ENCODE assay signal across 25 cellular contexts in the genomic region with DNA sequence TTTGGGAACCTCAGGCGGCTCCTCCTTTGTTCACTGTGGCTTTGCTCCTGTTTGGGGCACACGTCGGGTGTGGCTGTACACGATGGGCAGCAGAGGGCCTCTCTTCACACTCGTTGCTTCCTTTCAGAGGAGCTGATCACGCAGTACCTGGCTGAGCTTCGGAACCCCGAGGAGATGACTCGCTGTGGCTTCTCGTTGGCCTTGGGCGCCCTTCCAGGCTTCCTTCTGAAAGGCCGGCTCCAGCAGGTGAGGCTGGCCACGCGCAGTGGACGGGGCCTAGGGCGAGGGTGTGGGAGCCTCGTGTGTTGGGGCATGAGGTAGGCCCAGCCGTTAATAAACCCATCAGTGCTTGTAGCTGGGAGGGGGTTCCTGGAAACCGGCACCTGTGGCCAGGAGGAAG.
DNase-seq lines count a peak whose midpoint lies in the region; TF ChIP-seq lines count a peak whose summit lies in the region.
"Had no signal": no experiment of that assay in that cellular context is flagged by ENCODE, and none has a peak within 500 bp of the region (broad histone marks: within the 10 kb centered on the region; RNA-seq: fewer than 3 reads in every experiment).

No MANE protein-coding gene starts in this region.

- H3K9me3 ChIP-seq in WERI-Rb-1 (ENCODE audit: severe bottlenecking) (no peaks in the 10 kb centered on the region), BE2C (no peaks in the 10 kb centered on the region)
- H3K9me3 ChIP-seq: adrenal gland, left ventricle myocardium inferior, mucosa of descending colon had no signal

- 0 out of 2 replicates have a peak, but pooled peaks have one; percentile 12 for TF ChIP-seq CTCF in WERI-Rb-1 (IDR thresholded peaks at IDR 0.05; ENCODE audit: low read depth, low read length)
- no peak for TF ChIP-seq CTCF in mesothelial cell of epicardium (IDR thresholded peaks at IDR 0.05; ENCODE audit: unreplicated experiment)
- no peak for TF ChIP-seq CTCF in BE2C (IDR thresholded peaks at IDR 0.05; ENCODE audit: low read depth, low read length)

- peaks cover 31% of the 10 kb centered on the region for H3K36me3 Mint-ChIP-seq in mesothelial cell of epicardium

- H3K27ac Mint-ChIP-seq in mesothelial cell of epicardium, result no peak overlapping the region
- H3K27ac Mint-ChIP-seq: activated CD8-positive, alpha-beta T cell treated with anti-CD3 and anti-CD28 coated beads, Interleukin-2, amount 10 ng/mL, durations not matched to agents 7 days and 5 days; CD8-positive, alpha-beta T cell had no signal

- H3K36me3 ChIP-seq in WERI-Rb-1, result peaks cover 88% of the 10 kb centered on the region
- H3K36me3 ChIP-seq in BE2C, result peaks cover 33% of the 10 kb centered on the region

- H3K4me1 ChIP-seq in BE2C, result no peaks in the 10 kb centered on the region
- H3K4me1 ChIP-seq: adrenal gland, left ventricle myocardium inferior had no signal

- H3K4me3 Mint-ChIP-seq in mesothelial cell of epicardium, result no peak overlapping the region
- H3K4me3 Mint-ChIP-seq: activated CD8-positive, alpha-beta T cell treated with anti-CD3 and anti-CD28 coated beads, Interleukin-2, amount 10 ng/mL, durations not matched to agents 7 days and 5 days; CD8-positive, alpha-beta T cell; neural crest cell had no signal

- DNase-seq in ACHN (peak; percentile 6), HK-2 (ENCODE audit: unreplicated experiment) (peak; percentile 71), WERI-Rb-1 (no peak), kidney tubule cell (ENCODE audit: low spot score) (peak; percentile 4), mesothelial cell of epicardium (ENCODE audit: low spot score in 2 of 2, unreplicated experiment in 2 of 2) (no peak), BE2C (no peak), OCI-M1 (lab: John Stamatoyannopoulos, UW) (no peak)
- DNase-seq: activated CD4-positive, CD25-positive, alpha-beta regulatory T cell treated with anti-CD3 and anti-CD28 coated beads, Interleukin-2, amount 50 U/mL, for 72 hours; activated CD8-positive, alpha-beta T cell treated with anti-CD3 and anti-CD28 coated beads, Interleukin-2, amount 10 ng/mL, durations not matched to agents 7 days and 5 days; activated naive CD4-positive, alpha-beta T cell; activated T-cell treated with anti-CD3 and anti-CD28 coated beads, Interleukin-2, amount 50 U/mL, for 1 hour; caudate nucleus; CD8-positive, alpha-beta T cell; Kasumi-1; left ventricle myocardium inferior; NCI-H1092 treated with DMSO at 0.1 percent for 48 hours; NCI-H2081; NCI-H510A; SHP77; stimulated activated CD4-positive, alpha-beta T cell treated with anti-CD3 and anti-CD28 coated beads, Interleukin-1b, Interleukin-23, amount 100 ng/mL, for 48 hours; substantia nigra had no signal

- no peak overlapping the region for H3K4me3 ChIP-seq in WERI-Rb-1 (ENCODE audit: low read depth, low read length)
- no peak overlapping the region for H3K4me3 ChIP-seq in BE2C (ENCODE audit: low read depth, low read length)
- H3K4me3 ChIP-seq: adrenal gland, GM12878, left ventricle myocardium inferior, mucosa of descending colon had no signal

- no peaks in the 10 kb centered on the region for H3K9me3 Mint-ChIP-seq in mesothelial cell of epicardium
- H3K9me3 Mint-ChIP-seq: CD8-positive, alpha-beta T cell; neural crest cell had no signal

- H3K4me1 Mint-ChIP-seq in mesothelial cell of epicardium, result no peaks in the 10 kb centered on the region
- H3K4me1 Mint-ChIP-seq: neural crest cell had no signal

- no peaks in the 10 kb centered on the region for H3K27me3 Mint-ChIP-seq in mesothelial cell of epicardium (ENCODE audit: low read depth)

- H3K27me3 ChIP-seq in WERI-Rb-1 (ENCODE audit: insufficient read depth, low read depth, severe bottlenecking) (no peaks in the 10 kb centered on the region), BE2C (no peaks in the 10 kb centered on the region)
- H3K27me3 ChIP-seq: adrenal gland had no signal

- H3K27ac ChIP-seq in WERI-Rb-1, result no peak overlapping the region
- H3K27ac ChIP-seq: adrenal gland, left ventricle myocardium inferior had no signal

- in situ Hi-C loops in ACHN (cut with HindIII; ENCODE audit: low pct_ligation_motif_present, low pct_unique_long_range_greater_than_20kb, low sequenced_read_pairs), result no loop called here

Comparison
In these comparisons a context has a peak if more than half of its experiments do, and no peak if none do; other contexts are left out.
1. DNase-seq: peak in ACHN (single experiment), HK-2 (single experiment) and kidney tubule cell (single experiment); none in WERI-Rb-1 (single experiment), mesothelial cell of epicardium (0 of 2), BE2C (single experiment) and OCI-M1 (single experiment).